In genomic region chr22:43388420-43388851, GRCh38 we compare ENCODE assay signal across 8 cellular contexts. TPM values are rescaled to one million over a fixed set of nuclear protein-coding genes. Genes with fewer than 3 reads are reported as not detected.
DNase-seq lines count a peak whose midpoint lies in the region; ATAC-seq and TF ChIP-seq lines count a peak whose summit lies in the region.

No MANE protein-coding gene starts in this region.

- H3K36me3 ChIP-seq in GM06990 (ENCODE audit: control insufficient read depth, insufficient read depth, low read length) (no peaks in the 10 kb centered on the region), right atrium auricular region (no peaks in the 10 kb centered on the region)

- no peaks in the 10 kb centered on the region for H3K36me3 Mint-ChIP-seq in activated naive CD8-positive, alpha-beta T cell treated with anti-CD3 and anti-CD28 coated beads, Interleukin-2, amount 50 U/mL, for 24 hours (ENCODE audit: low read depth)

- H3K27ac ChIP-seq in right atrium auricular region = no peak overlapping the region

- peak; percentile 69 for ATAC-seq in activated naive CD8-positive, alpha-beta T cell treated with anti-CD3 and anti-CD28 coated beads, Interleukin-2, amount 50 U/mL, for 24 hours
- ATAC-seq in sciatic nerve (peak; percentile 77), HG03571 (IDR thresholded peaks at IDR 0.05; ENCODE audit: unreplicated experiment) (no peak), HG03565 (IDR thresholded peaks at IDR 0.05; ENCODE audit: unreplicated experiment) (no peak)

- no peaks in the 10 kb centered on the region for H3K9me3 ChIP-seq in right atrium auricular region

- TF ChIP-seq CTCF in GM06990 (IDR thresholded peaks at IDR 0.05; ENCODE audit: insufficient read depth, low read length, poor library complexity, severe bottlenecking) = peak; percentile 97
- peak; percentile 99 for TF ChIP-seq CTCF in right atrium auricular region (IDR thresholded peaks at IDR 0.05)

- no peak overlapping the region for H3K27ac Mint-ChIP-seq in activated naive CD8-positive, alpha-beta T cell treated with anti-CD3 and anti-CD28 coated beads, Interleukin-2, amount 50 U/mL, for 24 hours

- no peak overlapping the region for H3K4me3 Mint-ChIP-seq in activated naive CD8-positive, alpha-beta T cell treated with anti-CD3 and anti-CD28 coated beads, Interleukin-2, amount 50 U/mL, for 24 hours

- H3K4me1 ChIP-seq in right atrium auricular region = no peaks in the 10 kb centered on the region

- peak; percentile 67 for DNase-seq in GM06990 (ENCODE audit: extremely low read depth, insufficient read length)
- DNase-seq in NCI-H1105 treated with DMSO at 0.1 percent for 48 hours (lab: John Stamatoyannopoulos, UW) = peak; percentile 57
- DNase-seq in T-helper 1 cell = peak; percentile 46 to 59 (median 49)
- peak; percentile 81 for DNase-seq in activated naive CD8-positive, alpha-beta T cell treated with anti-CD3 and anti-CD28 coated beads, Interleukin-2, amount 50 U/mL, for 24 hours
- DNase-seq in right atrium auricular region (ENCODE audit: low spot score) = peak; percentile 77
- DNase-seq in sciatic nerve (ENCODE audit: low spot score) = peak; percentile 89

- H3K4me1 Mint-ChIP-seq in activated naive CD8-positive, alpha-beta T cell treated with anti-CD3 and anti-CD28 coated beads, Interleukin-2, amount 50 U/mL, for 24 hours = peaks cover 3% of the 10 kb centered on the region

- no peaks in the 10 kb centered on the region for H3K9me3 Mint-ChIP-seq in activated naive CD8-positive, alpha-beta T cell treated with anti-CD3 and anti-CD28 coated beads, Interleukin-2, amount 50 U/mL, for 24 hours

- H3K4me3 ChIP-seq in GM06990 (replicated peaks; ENCODE audit: low read depth, low read length) (no peak overlapping the region), right atrium auricular region (no peak overlapping the region)

- H3K27me3 ChIP-seq in GM06990 (replicated peaks; ENCODE audit: control insufficient read depth, insufficient read depth, low read length) (peaks cover 4% of the 10 kb centered on the region), right atrium auricular region (no peaks in the 10 kb centered on the region)

- intact Hi-C loops in sciatic nerve (cut with DNase I) = loop anchor here (10.0 kb wide), 2 partner anchors 124 to 426 kb away; partner anchors contain the start of gene EFCAB6

- H3K27me3 Mint-ChIP-seq in activated naive CD8-positive, alpha-beta T cell treated with anti-CD3 and anti-CD28 coated beads, Interleukin-2, amount 50 U/mL, for 24 hours = peaks cover 26% of the 10 kb centered on the region

RNA-seq across cellular contexts. Expression of gene MPPED1, which starts 23.4 kb away (rescaled TPM):
- not detected for total RNA-seq in right atrium auricular region
- 2.5 TPM for total RNA-seq in sciatic nerve

RNA-seq across cellular contexts. Expression of gene SCUBE1, which starts 45.3 kb away (rescaled TPM):
- under 1 TPM; 0.04 to 0.16 TPM for total RNA-seq in right atrium auricular region
- 140 TPM for total RNA-seq in sciatic nerve

Comparison
In these comparisons a context has a peak if more than half of its experiments do, and no peak if none do; other contexts are left out.
1. ATAC-seq: peak in activated naive CD8-positive, alpha-beta T cell treated with anti-CD3 and anti-CD28 coated beads, Interleukin-2, amount 50 U/mL, for 24 hours (single experiment) and sciatic nerve (single experiment); none in HG03571 (single experiment) and HG03565 (single experiment).
2. RNA of gene SCUBE1, which starts 45.3 kb away (total RNA-seq): 140 TPM in sciatic nerve (single experiment); 0.04 to 0.16 TPM in right atrium auricular region; every median in the first group is over 100 times any median in the second.
3. Peak in every context shown above with its lines, with median percentiles within 50 percentile points of each other: DNase-seq.